Comparison of ENCODE assay signal across 8 cellular contexts in the genomic region with DNA sequence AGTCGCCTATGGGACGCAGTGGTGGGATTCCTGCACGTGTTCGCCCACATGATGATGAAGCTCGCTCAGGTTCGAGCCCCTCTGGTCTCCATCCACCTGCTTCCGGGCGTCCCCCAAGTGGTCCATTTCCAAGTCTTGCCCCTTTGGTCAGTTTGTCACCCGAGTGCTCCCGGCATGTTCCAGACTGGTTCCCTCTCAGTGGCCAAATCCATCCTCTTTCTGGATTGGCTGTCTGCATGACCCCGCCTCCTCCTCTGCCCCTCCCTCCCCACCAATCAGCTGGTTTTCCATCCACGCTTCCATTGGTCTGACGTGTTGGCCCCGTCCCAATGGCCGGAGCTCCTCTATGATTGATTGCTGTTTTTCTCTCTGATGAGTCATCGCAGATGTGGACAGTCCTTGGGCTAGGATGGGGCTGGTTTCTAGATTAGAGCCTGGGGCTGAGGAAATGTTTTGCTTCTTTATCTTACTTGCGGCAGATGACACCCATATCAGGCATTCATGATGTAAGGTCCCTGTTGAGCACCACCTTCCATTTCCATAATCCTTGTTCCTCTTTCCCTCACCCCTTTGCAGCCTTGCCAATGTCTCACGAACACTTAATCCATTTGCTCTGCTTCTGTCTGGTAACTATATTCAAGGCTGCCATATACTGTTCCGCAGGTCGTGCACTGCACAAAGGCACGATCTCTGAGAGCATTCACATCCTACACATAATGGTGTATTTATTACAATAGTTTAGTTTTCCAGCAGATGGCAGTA.
DNase-seq lines count a peak whose midpoint lies in the region; ATAC-seq, FAIRE-seq and TF ChIP-seq lines count a peak whose summit lies in the region.

No MANE protein-coding gene starts in this region.

- peak in 1 of 2 experiments; percentile 47 for TF ChIP-seq CTCF in Caco-2 (IDR thresholded peaks at IDR 0.05; ENCODE audit: insufficient read depth in 1 of 2, low read depth in 1 of 2, low read length in 1 of 2, severe bottlenecking in 1 of 2, unreplicated experiment in 1 of 2)
- peak; percentile 51 for TF ChIP-seq CTCF in fibroblast of villous mesenchyme (IDR thresholded peaks at IDR 0.05; ENCODE audit: insufficient read depth, low read depth, low read length)

- H3K36me3 Mint-ChIP-seq in Caco-2 (ENCODE audit: insufficient read depth, unreplicated experiment), result no peaks in the 10 kb centered on the region
- H3K36me3 Mint-ChIP-seq in activated CD4-positive, alpha-beta memory T cell treated with anti-CD3 and anti-CD28 coated beads, Interleukin-2, amount 10 ng/mL, durations not matched to agents 7 days and 5 days (ENCODE audit: low read depth), result peaks cover 7% of the 10 kb centered on the region

- no peaks in the 10 kb centered on the region for H3K9me3 Mint-ChIP-seq in Caco-2 (ENCODE audit: unreplicated experiment)
- peaks cover 2% of the 10 kb centered on the region for H3K9me3 Mint-ChIP-seq in activated CD4-positive, alpha-beta memory T cell treated with anti-CD3 and anti-CD28 coated beads, Interleukin-2, amount 10 ng/mL, durations not matched to agents 7 days and 5 days

- no peaks in the 10 kb centered on the region for H3K36me3 ChIP-seq in Caco-2 (ENCODE audit: control insufficient read depth, insufficient read depth, low read length)

- peak; percentile 69 to 82 for DNase-seq in Caco-2
- DNase-seq in GM19239 (ENCODE audit: insufficient read length, low spot score), result no peak
- peak; percentile 98 for DNase-seq in NCI-H226
- DNase-seq in activated CD4-positive, alpha-beta memory T cell treated with anti-CD3 and anti-CD28 coated beads, Interleukin-2, amount 10 ng/mL, durations not matched to agents 7 days and 5 days, result peak; percentile 49
- peak; percentile 90 for DNase-seq in fibroblast of villous mesenchyme (ENCODE audit: low read depth)
- peak in 48 of 56 donors; percentile 5 to 81 (median 58) for DNase-seq in nucleus accumbens (lab: John Stamatoyannopoulos, UW)
- DNase-seq in KG1 (lab: John Stamatoyannopoulos, UW), result no peak

- no peak for ATAC-seq in GM21367 (IDR thresholded peaks at IDR 0.05; ENCODE audit: unreplicated experiment)

- POLR2A ChIA-PET in Caco-2 (lab: Charles Lee), result interaction anchor here (0.6 kb wide), 1 partner anchor 20 kb away, joined by 3 read pairs; no protein-coding TSS in a partner anchor
- POLR2A ChIA-PET in activated CD4-positive, alpha-beta memory T cell treated with anti-CD3 and anti-CD28 coated beads, Interleukin-2, amount 10 ng/mL, durations not matched to agents 7 days and 5 days (lab: Charles Lee), result interaction anchor here (0.6 to 2.5 kb wide), 7 partner anchors 13 to 141 kb away, joined by 3 to 13 read pairs (median 4); partner anchors contain the start of genes EIF3K, FAM98C and MAP4K1

- FAIRE-seq in GM19239 (lab: Jason Lieb, UNC), result peak; percentile 96

- CTCF ChIA-PET in Caco-2 (lab: Charles Lee), result interaction anchor here (0.5 to 1.0 kb wide), 5 partner anchors 30 to 142 kb away, joined by 3 to 8 read pairs (median 3); partner anchors contain the start of gene FAM98C
- CTCF ChIA-PET in activated CD4-positive, alpha-beta memory T cell treated with anti-CD3 and anti-CD28 coated beads, Interleukin-2, amount 10 ng/mL, durations not matched to agents 7 days and 5 days (lab: Charles Lee), result interaction anchor here (0.9 to 2.9 kb wide), 14 partner anchors 10 to 854 kb away, joined by 3 to 45 read pairs (median 11); partner anchors contain the start of genes ACTN4, EIF3K, FAM98C and MAP4K1

- H3K27me3 ChIP-seq in Caco-2 (replicated peaks; ENCODE audit: control insufficient read depth, insufficient read depth, low read length), result no peaks in the 10 kb centered on the region

- peak overlapping the region; percentile 24; the same call in 1 of the 2 replicates for H3K4me3 ChIP-seq in Caco-2 (ENCODE audit: low read depth, low read length)
- H3K4me3 ChIP-seq in fibroblast of villous mesenchyme (ENCODE audit: low read depth, low read length), result peak overlapping the region; percentile 49

- intact Hi-C loops in Caco-2 (cut with micrococcal nuclease; ENCODE audit: unreplicated experiment), result loop anchor here (1.0 to 10.0 kb wide), 3 partner anchors 73 to 191 kb away; partner anchors contain the start of genes EIF3K and MAP4K1

- H3K4me1 ChIP-seq in Caco-2, result 0 out of 2 replicates have a peak, but pooled peaks cover 9% of the 10 kb centered on the region

- H3K4me3 Mint-ChIP-seq in Caco-2 (ENCODE audit: unreplicated experiment), result peak overlapping the region; percentile 44
- peak overlapping the region; percentile 50 for H3K4me3 Mint-ChIP-seq in activated CD4-positive, alpha-beta memory T cell treated with anti-CD3 and anti-CD28 coated beads, Interleukin-2, amount 10 ng/mL, durations not matched to agents 7 days and 5 days

- no TSS peak for BruUV-seq in Caco-2 (replicated peaks; lab: Mats Ljungman, UMichigan)

- H3K27me3 Mint-ChIP-seq in Caco-2 (ENCODE audit: insufficient read depth, unreplicated experiment), result no peaks in the 10 kb centered on the region
- H3K27me3 Mint-ChIP-seq in activated CD4-positive, alpha-beta memory T cell treated with anti-CD3 and anti-CD28 coated beads, Interleukin-2, amount 10 ng/mL, durations not matched to agents 7 days and 5 days, result no peaks in the 10 kb centered on the region

- no peak overlapping the region for H3K27ac Mint-ChIP-seq in Caco-2 (ENCODE audit: unreplicated experiment)
- H3K27ac Mint-ChIP-seq in activated CD4-positive, alpha-beta memory T cell treated with anti-CD3 and anti-CD28 coated beads, Interleukin-2, amount 10 ng/mL, durations not matched to agents 7 days and 5 days, result peak overlapping the region; percentile 75

- peaks cover 6% of the 10 kb centered on the region for H3K4me1 Mint-ChIP-seq in Caco-2 (ENCODE audit: low read depth, unreplicated experiment)
- peaks cover 41% of the 10 kb centered on the region for H3K4me1 Mint-ChIP-seq in activated CD4-positive, alpha-beta memory T cell treated with anti-CD3 and anti-CD28 coated beads, Interleukin-2, amount 10 ng/mL, durations not matched to agents 7 days and 5 days

- no peaks in the 10 kb centered on the region for H3K9me3 ChIP-seq in Caco-2

Comparison
In these comparisons a context has a peak if more than half of its experiments do, and no peak if none do; other contexts are left out.
1. DNase-seq: peak in Caco-2 (2 of 2), NCI-H226 (single experiment), activated CD4-positive, alpha-beta memory T cell treated with anti-CD3 and anti-CD28 coated beads, Interleukin-2, amount 10 ng/mL, durations not matched to agents 7 days and 5 days (single experiment), fibroblast of villous mesenchyme (single experiment) and nucleus accumbens (48 of 56); none in GM19239 (single experiment) and KG1 (single experiment).